In genomic region chr10:121460733-121461132, GRCh38 we compare ENCODE assay signal across 1 cellular context.
TF ChIP-seq lines count a peak whose summit lies in the region.

No MANE protein-coding gene starts in this region.

TF ChIP-seq in GM23338, 12 proteins besides CTCF, POLR2A, EP300 and RAD21 (continued from another document):
- TF ChIP-seq ZNF462 (CRISPR knock-in tag; IDR thresholded peaks at IDR 0.05) (no peak), REST (IDR thresholded peaks at IDR 0.05; ENCODE audit: unreplicated experiment) (no peak), EZH2 (IDR thresholded peaks at IDR 0.05; ENCODE audit: low read depth, unreplicated experiment) (no peak), EZH2phosphoT487 (IDR thresholded peaks at IDR 0.05; ENCODE audit: unreplicated experiment) (no peak), POLR2AphosphoS5 (IDR thresholded peaks at IDR 0.05; ENCODE audit: low read depth) (no peak), JUNB (IDR thresholded peaks at IDR 0.05; ENCODE audit: unreplicated experiment) (no peak), ZNF114 (CRISPR knock-in tag; IDR thresholded peaks at IDR 0.05) (no peak), NANOG (IDR thresholded peaks at IDR 0.05; ENCODE audit: borderline replicate concordance) (no peak), STAT1 (IDR thresholded peaks at IDR 0.05; ENCODE audit: unreplicated experiment) (no peak)
